In genomic region chr10:132187421-132188138, GRCh38 we compare ENCODE assay signal across 9 cellular contexts. TPM values are rescaled to one million over a fixed set of nuclear protein-coding genes. Genes with fewer than 3 reads are reported as not detected.
DNase-seq lines count a peak whose midpoint lies in the region; ATAC-seq and TF ChIP-seq lines count a peak whose summit lies in the region.
"Had no signal": no experiment of that assay in that cellular context is flagged by ENCODE, and none has a peak within 500 bp of the region (broad histone marks: within the 10 kb centered on the region; RNA-seq: fewer than 3 reads in every experiment).

No MANE protein-coding gene starts in this region.

- H3K4me1 ChIP-seq in MM.1S (ENCODE audit: low read length) (0 out of 2 replicates have a peak, but pooled peaks cover 2% of the 10 kb centered on the region), mucosa of descending colon (ENCODE audit: low read depth) (peaks cover 13% of the 10 kb centered on the region)

- H3K9ac ChIP-seq in MM.1S (ENCODE audit: low read length), result no peak overlapping the region

- peak overlapping the region; percentile 56 for H3K4me3 Mint-ChIP-seq in activated naive CD4-positive, alpha-beta T cell treated with anti-CD3 and anti-CD28 coated beads, Interleukin-2, amount 50 U/mL, for 24 hours
- H3K4me3 Mint-ChIP-seq in brain (peak overlapping the region; percentile 90 to 96 (median 92)), type B pancreatic cell (peak overlapping the region; percentile 84)

- intact Hi-C loops in mucosa of descending colon (cut with DNase I, micrococcal nuclease), result no loop called here

- TF ChIP-seq CTCF in brain (conservative IDR thresholded peaks at IDR 0.05) (no peak), type B pancreatic cell (conservative IDR thresholded peaks at IDR 0.05) (no peak), MM.1S (IDR thresholded peaks at IDR 0.05; ENCODE audit: low read length) (no peak), mucosa of descending colon (IDR thresholded peaks at IDR 0.05) (no peak)

- H3K9me2 ChIP-seq in MM.1S (replicated peaks; ENCODE audit: insufficient read depth, low read length), result no peaks in the 10 kb centered on the region

- no peak overlapping the region for H2AFZ ChIP-seq in MM.1S (ENCODE audit: low read length)

- H3K9me3 ChIP-seq in MM.1S (replicated peaks; ENCODE audit: insufficient read depth, low read length) (no peaks in the 10 kb centered on the region), mucosa of descending colon (no peaks in the 10 kb centered on the region)

- no peaks in the 10 kb centered on the region for H4K20me1 ChIP-seq in MM.1S (ENCODE audit: insufficient read depth, low read length)

- no peak overlapping the region for H3K27ac Mint-ChIP-seq in activated naive CD4-positive, alpha-beta T cell treated with anti-CD3 and anti-CD28 coated beads, Interleukin-2, amount 50 U/mL, for 24 hours
- peak overlapping the region; percentile 45 to 88 (median 82) for H3K27ac Mint-ChIP-seq in brain
- H3K27ac Mint-ChIP-seq in type B pancreatic cell, result no peak overlapping the region

- H3K36me3 Mint-ChIP-seq in activated naive CD4-positive, alpha-beta T cell treated with anti-CD3 and anti-CD28 coated beads, Interleukin-2, amount 50 U/mL, for 24 hours, result peaks cover 3% of the 10 kb centered on the region
- H3K36me3 Mint-ChIP-seq in brain, result peaks cover 47% of the 10 kb centered on the region
- peaks cover 12% of the 10 kb centered on the region for H3K36me3 Mint-ChIP-seq in type B pancreatic cell

- ATAC-seq in mucosa of descending colon, result no peak

- no peak overlapping the region for H3K4me2 ChIP-seq in MM.1S (ENCODE audit: low read depth, low read length)

- H3K9me3 Mint-ChIP-seq in activated naive CD4-positive, alpha-beta T cell treated with anti-CD3 and anti-CD28 coated beads, Interleukin-2, amount 50 U/mL, for 24 hours, result no peaks in the 10 kb centered on the region
- H3K9me3 Mint-ChIP-seq in brain, result peaks cover 0 to 2% (median 0%) of the 10 kb centered on the region in 5 experiments
- no peaks in the 10 kb centered on the region for H3K9me3 Mint-ChIP-seq in type B pancreatic cell

- DNase-seq in activated naive CD4-positive, alpha-beta T cell (lab: John Stamatoyannopoulos, UW), result no peak
- peak; percentile 68 for DNase-seq in left kidney (ENCODE audit: low read depth, low spot score)
- no peak for DNase-seq in type B pancreatic cell (ENCODE audit: extremely low spot score, unreplicated experiment)
- DNase-seq in kidney tubule cell (ENCODE audit: low spot score), result no peak
- DNase-seq in MM.1S, result no peak
- no peak for DNase-seq in mucosa of descending colon
- DNase-seq: NCI-H2029 had no signal

- H3K4me1 Mint-ChIP-seq in activated naive CD4-positive, alpha-beta T cell treated with anti-CD3 and anti-CD28 coated beads, Interleukin-2, amount 50 U/mL, for 24 hours, result peaks cover 14% of the 10 kb centered on the region
- peaks cover 45% of the 10 kb centered on the region for H3K4me1 Mint-ChIP-seq in brain
- peaks cover 14% of the 10 kb centered on the region for H3K4me1 Mint-ChIP-seq in type B pancreatic cell (ENCODE audit: unreplicated experiment)

- no peaks in the 10 kb centered on the region for H3K79me2 ChIP-seq in MM.1S (ENCODE audit: low read length)

- H3K36me3 ChIP-seq in MM.1S (replicated peaks; ENCODE audit: insufficient read depth, low read length) (no peaks in the 10 kb centered on the region), mucosa of descending colon (ENCODE audit: low read depth) (no peaks in the 10 kb centered on the region)

- H3K4me3 ChIP-seq in MM.1S (ENCODE audit: low read length), result no peak overlapping the region
- no peak overlapping the region for H3K4me3 ChIP-seq in mucosa of descending colon

- H3K27me3 ChIP-seq in MM.1S (replicated peaks; ENCODE audit: insufficient read depth, low read length), result peaks cover 13% of the 10 kb centered on the region

- no peaks in the 10 kb centered on the region for H3F3A ChIP-seq in MM.1S (ENCODE audit: insufficient read depth, low read length)

- no peak overlapping the region for H3K27ac ChIP-seq in MM.1S (ENCODE audit: low read length)

- peaks cover 21% of the 10 kb centered on the region for H3K27me3 Mint-ChIP-seq in activated naive CD4-positive, alpha-beta T cell treated with anti-CD3 and anti-CD28 coated beads, Interleukin-2, amount 50 U/mL, for 24 hours
- H3K27me3 Mint-ChIP-seq in brain (peaks cover 37% of the 10 kb centered on the region), type B pancreatic cell (peaks cover 48% of the 10 kb centered on the region)

RNA-seq across cellular contexts. Expression of gene DPYSL4, which starts 0.8 kb away (rescaled TPM):
- polyA plus RNA-seq in brain (ENCODE audit: insufficient read depth, low read depth, low replicate concordance), result 116 TPM
- total RNA-seq in type B pancreatic cell (ENCODE audit: low replicate concordance), result 11.7 and 61.9 TPM in 2 replicates
- 1 to 10 TPM in 1 of 3 donors, under 1 TPM in 2; 0.46 to 1.3 (median 0.55) TPM for total RNA-seq in mucosa of descending colon

Comparison
In these comparisons a context has a peak if more than half of its experiments do, and no peak if none do; other contexts are left out.
1. H3K27ac Mint-ChIP-seq: peak in brain (5 of 5); none in activated naive CD4-positive, alpha-beta T cell treated with anti-CD3 and anti-CD28 coated beads, Interleukin-2, amount 50 U/mL, for 24 hours (single experiment) and type B pancreatic cell (single experiment).
2. Peak in every context shown above with its lines, with median percentiles within 50 percentile points of each other: H3K4me3 Mint-ChIP-seq.